In the genomic region with DNA sequence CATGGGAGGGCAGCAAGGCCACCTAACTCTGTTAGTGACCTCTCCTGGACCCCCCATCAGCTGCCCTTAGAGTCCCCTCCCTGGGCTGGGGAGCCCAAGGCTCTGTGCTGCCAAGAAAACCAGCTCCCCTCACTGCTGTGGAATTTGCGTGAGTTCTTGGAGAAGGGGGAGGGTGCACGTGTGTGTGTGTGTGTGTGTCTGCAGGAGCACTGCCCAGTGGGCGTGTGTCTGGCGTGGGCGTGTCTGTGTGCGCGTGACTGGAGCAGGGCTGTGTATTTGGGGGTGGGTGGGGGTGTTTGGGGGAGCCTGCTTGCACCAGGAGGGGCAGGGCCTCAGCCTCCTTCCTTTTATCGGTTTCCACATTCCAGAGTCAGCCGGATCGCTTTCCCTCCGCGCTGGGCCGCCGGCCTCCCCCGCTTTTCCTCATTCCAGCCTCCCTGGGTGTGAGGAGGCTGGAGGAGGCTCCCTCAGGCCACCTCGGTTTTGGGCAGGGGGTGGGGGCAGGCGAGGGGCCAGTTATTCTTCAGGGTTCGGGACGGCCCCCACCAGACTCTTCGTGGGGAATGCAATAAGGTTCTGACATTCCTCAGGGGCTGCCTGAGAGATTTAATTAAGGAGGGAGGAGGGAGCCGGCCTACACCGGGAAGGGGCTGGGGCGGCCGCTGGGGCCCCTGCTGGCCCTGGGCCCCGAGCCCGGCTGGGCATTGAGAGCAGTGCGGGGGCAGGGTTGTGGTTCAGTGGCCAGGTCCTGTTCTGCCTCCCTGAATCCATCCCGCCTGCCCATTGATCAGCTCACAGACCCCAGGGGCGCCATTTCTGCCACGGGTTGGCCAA, we compare ENCODE assay signal across 8 cellular contexts. TPM values are rescaled to one million over a fixed set of nuclear protein-coding genes. Genes with fewer than 3 reads are reported as not detected.
A peak's percentile ranks its signal among the peaks of the same experiment; 100 is the strongest.
DNase-seq lines count a peak whose midpoint lies in the region; ATAC-seq and TF ChIP-seq lines count a peak whose summit lies in the region.

No MANE protein-coding gene starts in this region.

- WGBS in esophagus muscularis mucosa: 23% methylated on average over 18 of the region's 30 CpGs

- H3K4me1 ChIP-seq in esophagus muscularis mucosa: peaks cover 69 to 98% (median 93%) of the 10 kb centered on the region in 4 donors

- ATAC-seq in HG03442 (IDR thresholded peaks at IDR 0.05; ENCODE audit: unreplicated experiment): no peak
- no peak for ATAC-seq in GM21737 (IDR thresholded peaks at IDR 0.05; ENCODE audit: unreplicated experiment)

- H3K27ac ChIP-seq in esophagus muscularis mucosa (replicated peaks in 1 of 4): peak overlapping the region; percentile 82 to 90 (median 84)

- H3K27me3 ChIP-seq in esophagus muscularis mucosa: no peaks in the 10 kb centered on the region

- intact Hi-C loops in esophagus muscularis mucosa (cut with DNase I): no loop called here

- no peak for TF ChIP-seq CTCF in esophagus muscularis mucosa (IDR thresholded peaks at IDR 0.05)

- H3K4me3 ChIP-seq in esophagus muscularis mucosa: peak overlapping the region; percentile 66 to 75 (median 70)

- no peak for TF ChIP-seq EP300 in esophagus muscularis mucosa (IDR thresholded peaks at IDR 0.05)

- peaks cover 0 to 3% (median 0%) of the 10 kb centered on the region in 4 donors for H3K36me3 ChIP-seq in esophagus muscularis mucosa

- TF ChIP-seq POLR2A in esophagus muscularis mucosa (IDR thresholded peaks at IDR 0.05; ENCODE audit: low read depth): no peak

- no peaks in the 10 kb centered on the region for H3K9me3 ChIP-seq in esophagus muscularis mucosa

- peak; percentile 88 for DNase-seq in AG20443 (ENCODE audit: low spot score)
- DNase-seq in esophagus muscularis mucosa (ENCODE audit: extremely low spot score): no peak
- peak; percentile 84 for DNase-seq in myocyte (ENCODE audit: low read depth)
- no peak for DNase-seq in NCI-H187 treated with DMSO at 0.1 percent for 48 hours (lab: John Stamatoyannopoulos, UW)
- no peak for DNase-seq in NCI-H345 (lab: John Stamatoyannopoulos, UW)

TF ChIP-seq in PFSK-1, 5 proteins besides CTCF, POLR2A, EP300 and RAD21:
- TF ChIP-seq SIN3A (IDR thresholded peaks at IDR 0.05; ENCODE audit: borderline replicate concordance, insufficient read depth, low read length): peak; percentile 68; the same call in 1 of the 2 replicates
- no peak for TF ChIP-seq POLR2AphosphoS5 (IDR thresholded peaks at IDR 0.05; ENCODE audit: low read depth, low read length)

RNA-seq across cellular contexts. Expression of gene VASN, which starts 2.5 kb away (rescaled TPM):
- polyA plus RNA-seq in PFSK-1 (2012; ENCODE audit: insufficient read length, low read depth): 26.4 TPM
- total RNA-seq in esophagus muscularis mucosa: 10 to 100 TPM in 3 of 4 donors, 1 to 10 TPM in 1; 7.1 to 31.3 (median 21.7) TPM
- total RNA-seq in myocyte: 7.5 and 10.9 TPM in 2 replicates
- 28.3 TPM for polyA plus RNA-seq in myocyte (2012)

RNA-seq across cellular contexts. Expression of gene PAM16, which starts 23.0 kb away (rescaled TPM):
- 98.3 TPM for polyA plus RNA-seq in PFSK-1 (2012; ENCODE audit: insufficient read length, low read depth)
- total RNA-seq in esophagus muscularis mucosa: 10 to 100 TPM; 24.5 to 44.1 (median 40.2) TPM
- total RNA-seq in myocyte: 28.4 and 50.7 TPM in 2 replicates
- polyA plus RNA-seq in myocyte (2012): 47.6 TPM

RNA-seq across cellular contexts. Expression of gene CORO7, which starts 42.3 kb away (rescaled TPM):
- polyA plus RNA-seq in PFSK-1 (2012; ENCODE audit: insufficient read length, low read depth): 43.0 TPM
- total RNA-seq in esophagus muscularis mucosa: 10 to 100 TPM; 11.6 to 24.6 (median 21.3) TPM
- total RNA-seq in myocyte: 122 and 370 TPM in 2 replicates
- 78.9 TPM for polyA plus RNA-seq in myocyte (2012)

RNA-seq across cellular contexts. Expression of gene DNAJA3, which starts 51.5 kb away (rescaled TPM):
- polyA plus RNA-seq in PFSK-1 (2012; ENCODE audit: insufficient read length, low read depth): 152 TPM
- total RNA-seq in esophagus muscularis mucosa: 10 to 100 TPM; 40.6 to 51.2 (median 45.9) TPM
- 67.6 and 72.7 TPM in 2 replicates for total RNA-seq in myocyte
- 47.1 TPM for polyA plus RNA-seq in myocyte (2012)

RNA-seq across cellular contexts. Expression of gene GLIS2, which starts 58.3 kb away (rescaled TPM):
- 17.4 TPM for polyA plus RNA-seq in PFSK-1 (2012; ENCODE audit: insufficient read length, low read depth)
- total RNA-seq in esophagus muscularis mucosa: 10 to 100 TPM; 10.8 to 32.6 (median 14.9) TPM
- 3.3 and 4.5 TPM in 2 replicates for total RNA-seq in myocyte
- polyA plus RNA-seq in myocyte (2012): 65.6 TPM

Comparison
In these comparisons a context has a peak if more than half of its experiments do, and no peak if none do; other contexts are left out.
1. DNase-seq: peak in AG20443 (single experiment) and myocyte (single experiment); none in esophagus muscularis mucosa (single experiment), NCI-H187 treated with DMSO at 0.1 percent for 48 hours (single experiment) and NCI-H345 (single experiment).